17 cellular contexts compared by ENCODE assay signal in the genomic region with DNA sequence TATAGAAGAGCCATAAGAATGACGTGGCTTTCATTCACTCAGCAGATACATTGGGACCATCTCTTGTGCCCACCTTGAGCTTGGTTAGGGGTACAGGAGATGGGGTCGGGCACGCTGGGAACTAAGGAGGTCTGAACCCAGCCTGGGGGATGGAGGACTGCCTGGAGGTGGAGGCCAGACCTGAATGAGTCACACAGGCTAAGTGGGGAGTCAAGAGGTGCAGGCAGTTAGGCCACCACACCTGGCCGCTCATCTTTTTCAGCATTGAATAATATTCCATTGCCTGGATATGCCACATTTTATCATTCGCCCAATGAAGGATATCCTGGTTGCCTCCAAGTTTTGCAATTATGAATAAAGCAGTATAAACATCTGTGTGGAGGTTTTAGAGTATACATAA. TPM values are rescaled to one million over a fixed set of nuclear protein-coding genes. Genes with fewer than 3 reads are reported as not detected.
A peak's percentile ranks its signal among the peaks of the same experiment; 100 is the strongest.
DNase-seq lines count a peak whose midpoint lies in the region; ATAC-seq and TF ChIP-seq lines count a peak whose summit lies in the region.
"Had no signal": no experiment of that assay in that cellular context is flagged by ENCODE, and none has a peak within 500 bp of the region (broad histone marks: within the 10 kb centered on the region; RNA-seq: fewer than 3 reads in every experiment).

No MANE protein-coding gene starts in this region.

- H3K36me3 Mint-ChIP-seq in nephron (ENCODE audit: low read depth) = no peaks in the 10 kb centered on the region

- H3K9ac ChIP-seq in SK-N-SH = no peak overlapping the region

- H3K9me3 Mint-ChIP-seq in nephron = no peaks in the 10 kb centered on the region
- H3K9me3 Mint-ChIP-seq: CD8-positive, alpha-beta T cell had no signal

- in situ Hi-C loops in GM13977 (cut with MboI; ENCODE audit: low pct_unique_long_range_greater_than_20kb, low sequenced_read_pairs, unreplicated experiment) = no loop called here

- H3K27ac Mint-ChIP-seq in nephron = no peak overlapping the region
- H3K27ac Mint-ChIP-seq: CD8-positive, alpha-beta T cell had no signal

- H3K4me1 ChIP-seq in SK-N-SH (ENCODE audit: control insufficient read depth in 1 of 2, insufficient read depth in 2 of 2, low read depth in 1 of 2, low read length in 1 of 2) = peaks cover 0 to 8% of the 10 kb centered on the region in 2 experiments; a peak in 1 of 4 replicates
- no peaks in the 10 kb centered on the region for H3K4me1 ChIP-seq in HEK293 (ENCODE audit: control insufficient read depth, insufficient read depth, low read length)
- peaks cover 4% of the 10 kb centered on the region for H3K4me1 ChIP-seq in osteoblast (ENCODE audit: insufficient read depth, low read length)

- no peak for TF ChIP-seq RAD21 in SK-N-SH (IDR thresholded peaks at IDR 0.05; ENCODE audit: low read length)

- H3K36me3 ChIP-seq in SK-N-SH (replicated peaks in 1 of 2; ENCODE audit: control insufficient read depth in 1 of 2, insufficient read depth in 2 of 2, low read length in 1 of 2) (no peaks in the 10 kb centered on the region), HEK293 (ENCODE audit: control insufficient read depth in 2 of 2, insufficient read depth in 1 of 2, low read length in 2 of 2) (no peaks in the 10 kb centered on the region), osteoblast (ENCODE audit: insufficient read depth, low read length) (no peaks in the 10 kb centered on the region)

- H3K9me2 ChIP-seq in SK-N-SH = no peaks in the 10 kb centered on the region

- H3K4me2 ChIP-seq in SK-N-SH (no peak overlapping the region), osteoblast (ENCODE audit: insufficient read depth, low read length) (no peak overlapping the region)

- H3K27me3 Mint-ChIP-seq in nephron (ENCODE audit: low read depth) = peaks cover 15% of the 10 kb centered on the region

- CTCF ChIA-PET in SK-N-SH (lab: Yijun Ruan, JAX) = interaction anchor here (0.6 kb wide), 1 partner anchor 175 kb away, joined by 3 read pairs; no protein-coding TSS in a partner anchor
- CTCF ChIA-PET in HEK293 (lab: Yijun Ruan, JAX) = no interaction called here

- H3F3A ChIP-seq in SK-N-SH (replicated peaks; ENCODE audit: insufficient read depth) = peaks cover 9% of the 10 kb centered on the region

- H3K4me3 ChIP-seq in SK-N-SH (ENCODE audit: low read depth in 2 of 2, low read length in 1 of 2) (no peak overlapping the region), HEK293 (ENCODE audit: low read depth, low read length) (no peak overlapping the region), osteoblast (ENCODE audit: insufficient read depth, low read length) (no peak overlapping the region)
- H3K4me3 ChIP-seq: GM12878 had no signal

- H2AFZ ChIP-seq in SK-N-SH (ENCODE audit: low read depth) (no peak overlapping the region), osteoblast (ENCODE audit: low read length) (no peak overlapping the region)

- ATAC-seq in SK-N-SH treated with all-trans-retinoic acid at 6 μM for 48 hours = no peak
- ATAC-seq in GM18858 (IDR thresholded peaks at IDR 0.05; ENCODE audit: unreplicated experiment) = no peak
- ATAC-seq: CD8-positive, alpha-beta T cell; GM12878 had no signal

- DNase-seq in SK-N-SH = no peak
- peak; percentile 31 for DNase-seq in osteoblast (ENCODE audit: insufficient read length, low spot score, missing footprints)
- no peak for DNase-seq in GM03348 (ENCODE audit: low spot score)
- DNase-seq in GM13977 (ENCODE audit: low spot score) = no peak
- DNase-seq: 8988T; C1 segment of cervical spinal cord; Caco-2; CD8-positive, alpha-beta T cell; DMS153; DND-41; GOT3; HCEC 1CT had no signal

- peaks cover 10% of the 10 kb centered on the region for H3K4me1 Mint-ChIP-seq in nephron

- H3K9me3 ChIP-seq in SK-N-SH (no peaks in the 10 kb centered on the region), HEK293 (ENCODE audit: control insufficient read depth, insufficient read depth, low read depth, low read length) (no peaks in the 10 kb centered on the region), osteoblast (ENCODE audit: low read depth, low read length) (no peaks in the 10 kb centered on the region)
- H3K9me3 ChIP-seq: Caco-2 had no signal

- TF ChIP-seq EP300 in SK-N-SH (IDR thresholded peaks at IDR 0.05; ENCODE audit: borderline replicate concordance in 1 of 2, low read depth in 1 of 2, low read length in 1 of 2) = no peak

- H3K27me3 ChIP-seq in SK-N-SH (ENCODE audit: insufficient read depth) (no peaks in the 10 kb centered on the region), osteoblast (ENCODE audit: insufficient read depth, low read length) (peaks cover 8% of the 10 kb centered on the region)

- H3K79me2 ChIP-seq in SK-N-SH (ENCODE audit: insufficient read depth) (peaks cover 11% of the 10 kb centered on the region), osteoblast (ENCODE audit: insufficient read depth, low read length) (peaks cover 9% of the 10 kb centered on the region)

- H4K20me1 ChIP-seq in SK-N-SH (ENCODE audit: insufficient read depth) = no peaks in the 10 kb centered on the region
- no peaks in the 10 kb centered on the region for H4K20me1 ChIP-seq in osteoblast (ENCODE audit: insufficient read depth, low read length)

- no peak overlapping the region for H3K27ac ChIP-seq in SK-N-SH (ENCODE audit: low read depth in 2 of 2, low read length in 1 of 2)
- H3K27ac ChIP-seq in HEK293 (ENCODE audit: extremely low read depth, low read depth, low read length) = no peak overlapping the region
- H3K27ac ChIP-seq in osteoblast (ENCODE audit: low read depth, low read length) = no peak overlapping the region

- 94% methylated on average over 5 of the region's 5 CpGs for WGBS in SK-N-SH (ENCODE audit: low lambda C conversion rate)

- H3K4me3 Mint-ChIP-seq in nephron = peak overlapping the region in 2 of 3 experiments; percentile 52 to 58
- H3K4me3 Mint-ChIP-seq: CD8-positive, alpha-beta T cell had no signal

- TF ChIP-seq CTCF in SK-N-SH (IDR thresholded peaks at IDR 0.05) = no peak
- TF ChIP-seq CTCF in HEK293 (tag by site-specific recombination; IDR thresholded peaks at IDR 0.05) = no peak
- no peak for TF ChIP-seq CTCF in nephron (IDR thresholded peaks at IDR 0.05; ENCODE audit: unreplicated experiment in 3 of 3)
- TF ChIP-seq CTCF in osteoblast (IDR thresholded peaks at IDR 0.05; ENCODE audit: extremely low read depth, low read depth, low read length) = no peak
- no peak for TF ChIP-seq CTCF in GM13977 (IDR thresholded peaks at IDR 0.05; ENCODE audit: extremely low read depth, insufficient read depth, missing control alignments)

- POLR2A ChIA-PET in SK-N-SH (lab: Yijun Ruan, JAX) = no interaction called here
- POLR2A ChIA-PET in HEK293 (lab: Yijun Ruan, JAX) = no interaction called here

TF ChIP-seq in SK-N-SH treated with all-trans-retinoic acid at 6 μM for 48 hours, 23 proteins besides CTCF, POLR2A, EP300 and RAD21 (continues in another document):
- TF ChIP-seq TCF4 (CRISPR knock-in tag; IDR thresholded peaks at IDR 0.05; ENCODE audit: borderline replicate concordance) = no peak

TF ChIP-seq in SK-N-SH, 30 proteins besides CTCF, POLR2A, EP300 and RAD21 (continues in another document):
- TF ChIP-seq MXI1 (IDR thresholded peaks at IDR 0.05; ENCODE audit: low read depth, low read length) (no peak), RCOR1 (IDR thresholded peaks at IDR 0.05; ENCODE audit: low read length) (no peak), FOXM1 (IDR thresholded peaks at IDR 0.05; ENCODE audit: low read depth) (no peak), EZH2phosphoT487 (IDR thresholded peaks at IDR 0.05; ENCODE audit: borderline replicate concordance, low read depth) (no peak), NFIC (IDR thresholded peaks at IDR 0.05; ENCODE audit: borderline replicate concordance) (no peak)
- TF ChIP-seq, protein P1, sequence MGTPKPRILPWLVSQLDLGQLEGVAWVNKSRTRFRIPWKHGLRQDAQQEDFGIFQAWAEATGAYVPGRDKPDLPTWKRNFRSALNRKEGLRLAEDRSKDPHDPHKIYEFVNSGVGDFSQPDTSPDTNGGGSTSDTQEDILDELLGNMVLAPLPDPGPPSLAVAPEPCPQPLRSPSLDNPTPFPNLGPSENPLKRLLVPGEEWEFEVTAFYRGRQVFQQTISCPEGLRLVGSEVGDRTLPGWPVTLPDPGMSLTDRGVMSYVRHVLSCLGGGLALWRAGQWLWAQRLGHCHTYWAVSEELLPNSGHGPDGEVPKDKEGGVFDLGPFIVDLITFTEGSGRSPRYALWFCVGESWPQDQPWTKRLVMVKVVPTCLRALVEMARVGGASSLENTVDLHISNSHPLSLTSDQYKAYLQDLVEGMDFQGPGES (IDR thresholded peaks at IDR 0.05; ENCODE audit: low read depth, low read length) = no peak

TF ChIP-seq in HEK293, 187 proteins besides CTCF, POLR2A, EP300 and RAD21:
- TF ChIP-seq SCRT1 (tag by site-specific recombination; IDR thresholded peaks at IDR 0.05; ENCODE audit: borderline replicate concordance) (no peak), ZNF146 (tag by site-specific recombination; IDR thresholded peaks at IDR 0.05) (peak; percentile 76)

RNA-seq across cellular contexts. Expression of gene PPIL2, which starts 3.8 kb away (rescaled TPM):
- 76.2 and 85.1 TPM in 2 replicates for polyA plus RNA-seq in SK-N-SH (2012; rRNA removed)
- polyA plus RNA-seq in SK-N-SH (2012; cell fraction: cytosol; rRNA removed) = 29.3 and 38.8 TPM in 2 replicates
- 289 and 297 TPM in 2 replicates for polyA plus RNA-seq in SK-N-SH (2012; cell fraction: nucleus; rRNA removed)
- 25.3 and 29.2 TPM in 2 replicates for total RNA-seq in osteoblast

RNA-seq across cellular contexts. Expression of gene SDF2L1, which starts 19.9 kb away (rescaled TPM):
- polyA plus RNA-seq in SK-N-SH (2012; rRNA removed) = 52.2 and 60.9 TPM in 2 replicates
- 29.9 and 44.0 TPM in 2 replicates for polyA plus RNA-seq in SK-N-SH (2012; cell fraction: cytosol; rRNA removed)
- polyA plus RNA-seq in SK-N-SH (2012; cell fraction: nucleus; rRNA removed) = 17.1 and 27.1 TPM in 2 replicates
- total RNA-seq in osteoblast = 10.5 and 13.3 TPM in 2 replicates

RNA-seq across cellular contexts. Expression of gene CCDC116, which starts 29.4 kb away (rescaled TPM):
- 0.28 and 0.31 TPM in 2 replicates for polyA plus RNA-seq in SK-N-SH (2012; rRNA removed)
- polyA plus RNA-seq in SK-N-SH (2012; cell fraction: cytosol; rRNA removed) = 0.08 and 0.09 TPM in 2 replicates
- polyA plus RNA-seq in SK-N-SH (2012; cell fraction: nucleus; rRNA removed) = 1.6 and 2.5 TPM in 2 replicates
- total RNA-seq in osteoblast = 0.29 and 0.36 TPM in 2 replicates
- total RNA-seq: Caco-2 had no signal

RNA-seq across cellular contexts. Expression of gene YDJC, which starts 32.2 kb away (rescaled TPM):
- polyA plus RNA-seq in SK-N-SH (2012; rRNA removed) = 37.4 and 39.9 TPM in 2 replicates
- polyA plus RNA-seq in SK-N-SH (2012; cell fraction: cytosol; rRNA removed) = 18.4 and 31.5 TPM in 2 replicates
- polyA plus RNA-seq in SK-N-SH (2012; cell fraction: nucleus; rRNA removed) = 56.0 and 94.8 TPM in 2 replicates
- total RNA-seq in osteoblast = 15.6 and 25.0 TPM in 2 replicates
